In genomic region chr4:157226035-157226434, GRCh38 we compare ENCODE assay signal across 18 cellular contexts. TPM values are rescaled to one million over a fixed set of nuclear protein-coding genes. Genes with fewer than 3 reads are reported as not detected.
DNase-seq lines count a peak whose midpoint lies in the region; FAIRE-seq and TF ChIP-seq lines count a peak whose summit lies in the region.
"Had no signal": no experiment of that assay in that cellular context is flagged by ENCODE, and none has a peak within 500 bp of the region (broad histone marks: within the 10 kb centered on the region; RNA-seq: fewer than 3 reads in every experiment).

No MANE protein-coding gene starts in this region.

- DNase-seq in DMS 273 (lab: John Stamatoyannopoulos, UW; ENCODE audit: unreplicated experiment) (peak; percentile 1), DMS 273 treated with DMSO at 0.1 percent for 48 hours (lab: John Stamatoyannopoulos, UW) (no peak), frontal cortex (ENCODE audit: low spot score in 2 of 2) (no peak), retinal pigment epithelial cell (ENCODE audit: low read depth) (no peak), NCI-H2029 (lab: John Stamatoyannopoulos, UW) (no peak), activated T-cell treated with anti-CD3 and anti-CD28 coated beads for 4 hours (no peak), NCI-H2107 (lab: John Stamatoyannopoulos, UW) (no peak)
- DNase-seq: HCEC 1CT, NCI-H1436 treated with DMSO at 0.1 percent for 48 hours, NCI-H2081 treated with DMSO at 0.1 percent for 48 hours, NCI-H774, Peyer's patch, SHP77 treated with DMSO at 0.1 percent for 48 hours had no signal

- H3K4me3 ChIP-seq in retinal pigment epithelial cell (ENCODE audit: low read length), result no peak overlapping the region
- H3K4me3 ChIP-seq: BLaER1, GM12878, Peyer's patch had no signal

- peak; percentile 13 for TF ChIP-seq CTCF in retinal pigment epithelial cell (conservative IDR thresholded peaks at IDR 0.05; ENCODE audit: low read depth, low read length)

- peak; percentile 85 for FAIRE-seq in TTC549 (lab: Jason Lieb, UNC)
- FAIRE-seq in frontal cortex (lab: Jason Lieb, UNC), result peak; percentile 94
- FAIRE-seq: GM12878, GM18507, HTR-8/SVneo had no signal

RNA-seq across cellular contexts. Expression of gene GRIA2, which starts 5.5 kb away (rescaled TPM):
- total RNA-seq in frontal cortex, result 339 TPM
- total RNA-seq: Peyer's patch had no signal
